ENCODE assay signal across 9 cellular contexts in the genomic region with DNA sequence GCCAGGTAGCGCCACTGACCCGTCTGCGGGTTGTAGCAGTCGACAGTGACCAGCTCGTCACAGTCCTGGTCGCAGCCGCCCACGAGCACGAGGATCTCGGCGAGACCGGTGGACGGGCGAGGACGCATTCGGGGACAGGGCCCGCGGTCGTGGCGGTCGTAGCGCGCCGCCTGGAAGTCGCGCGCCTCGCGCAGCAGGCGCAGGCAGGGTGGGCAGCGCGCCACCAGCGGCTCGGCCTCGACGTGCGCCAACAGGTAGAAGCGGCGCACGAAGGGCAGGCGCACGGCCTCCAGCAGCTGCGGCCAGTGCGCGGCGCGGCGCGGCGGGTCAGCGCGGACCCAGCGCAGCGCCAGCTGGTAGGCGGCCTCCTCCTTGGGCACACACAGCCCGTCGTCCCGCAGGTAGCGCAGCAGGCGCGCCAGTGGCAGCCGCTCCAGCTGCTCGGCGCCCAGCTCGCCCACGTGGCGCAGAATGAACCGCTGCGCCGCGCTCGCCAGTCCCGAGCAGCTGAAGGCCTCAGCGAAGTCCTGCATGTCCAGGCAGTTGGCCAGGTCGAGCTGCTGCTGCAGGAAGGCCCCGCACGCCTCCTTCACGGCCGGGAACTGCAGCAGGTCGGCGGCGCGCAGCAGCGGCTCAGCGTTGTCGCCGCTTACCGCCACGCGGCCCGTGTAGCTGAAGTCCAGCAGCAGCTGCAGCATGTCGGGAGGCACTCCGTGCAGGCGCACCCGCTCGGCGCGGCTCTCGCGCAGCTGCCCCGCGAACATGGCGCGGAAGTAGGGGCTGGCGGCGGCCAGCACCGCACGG. TPM values are rescaled to one million over a fixed set of nuclear protein-coding genes. Genes with fewer than 3 reads are reported as not detected.
A peak's percentile ranks its signal among the peaks of the same experiment; 100 is the strongest.
DNase-seq lines count a peak whose midpoint lies in the region; ATAC-seq and TF ChIP-seq lines count a peak whose summit lies in the region.
"Had no signal": no experiment of that assay in that cellular context is flagged by ENCODE, and none has a peak within 500 bp of the region (broad histone marks: within the 10 kb centered on the region; RNA-seq: fewer than 3 reads in every experiment).

No MANE protein-coding gene starts in this region.

- no peaks in the 10 kb centered on the region for H3K9me3 Mint-ChIP-seq in dendritic cell treated with granulocyte-macrophage colony-stimulating factor and Interleukin-4, amounts not matched to agents 40 ng/mL and 50 ng/mL, for 4 days

- H2AFZ ChIP-seq in SU-DHL-6 (ENCODE audit: low read depth, low read length, severe bottlenecking) = peak overlapping the region; percentile 93

- no peaks in the 10 kb centered on the region for H3K9me3 ChIP-seq in BE2C
- no peaks in the 10 kb centered on the region for H3K9me3 ChIP-seq in SU-DHL-6 (ENCODE audit: insufficient read depth, low read length)
- no peaks in the 10 kb centered on the region for H3K9me3 ChIP-seq in lower lobe of right lung

- peak overlapping the region; percentile 80 for H3K4me2 ChIP-seq in SU-DHL-6 (ENCODE audit: low read depth, low read length, poor library complexity, severe bottlenecking)

- H3K27me3 ChIP-seq in BE2C (no peaks in the 10 kb centered on the region), SU-DHL-6 (ENCODE audit: low read length) (no peaks in the 10 kb centered on the region), lower lobe of right lung (ENCODE audit: low read depth) (no peaks in the 10 kb centered on the region)

- H3K27me3 Mint-ChIP-seq in dendritic cell treated with granulocyte-macrophage colony-stimulating factor and Interleukin-4, amounts not matched to agents 40 ng/mL and 50 ng/mL, for 4 days = no peaks in the 10 kb centered on the region

- peak; percentile 38 for ATAC-seq in GM18907 (IDR thresholded peaks at IDR 0.05; ENCODE audit: unreplicated experiment)
- peak; percentile 28 for ATAC-seq in HG03175 (IDR thresholded peaks at IDR 0.05; ENCODE audit: unreplicated experiment)
- ATAC-seq in lower lobe of right lung = peak; percentile 45 to 58

- DNase-seq in BE2C (peak; percentile 21), lower lobe of right lung (peak; percentile 67), substantia nigra (lab: John Stamatoyannopoulos, UW) (peak in 24 of 49 donors; percentile 33 to 75 (median 56)), NCI-H2107 (lab: John Stamatoyannopoulos, UW) (no peak)

- H3K79me2 ChIP-seq in SU-DHL-6 (ENCODE audit: insufficient read depth, low read length) = no peaks in the 10 kb centered on the region

- peaks cover 49% of the 10 kb centered on the region for H3K36me3 Mint-ChIP-seq in dendritic cell treated with granulocyte-macrophage colony-stimulating factor and Interleukin-4, amounts not matched to agents 40 ng/mL and 50 ng/mL, for 4 days (ENCODE audit: low read depth)

- no peaks in the 10 kb centered on the region; the same call in 1 of the 2 replicates for H3K4me1 ChIP-seq in BE2C
- peaks cover 59% of the 10 kb centered on the region for H3K4me1 ChIP-seq in lower lobe of right lung

- peak overlapping the region; percentile 92 for H3K4me3 Mint-ChIP-seq in dendritic cell treated with granulocyte-macrophage colony-stimulating factor and Interleukin-4, amounts not matched to agents 40 ng/mL and 50 ng/mL, for 4 days

- intact Hi-C loops in dendritic cell treated with granulocyte-macrophage colony-stimulating factor and Interleukin-4, amounts not matched to agents 40 ng/mL and 50 ng/mL, for 4 days (cut with micrococcal nuclease) = loop anchor here (5.0 kb wide), 1 partner anchor 50 kb away; a partner anchor contains a TSS
- intact Hi-C loops in lower lobe of right lung (cut with DNase I) = no loop called here

- H3K9ac ChIP-seq in SU-DHL-6 (ENCODE audit: low read length) = peak overlapping the region; percentile 63

- H3K27ac ChIP-seq in SU-DHL-6 (ENCODE audit: low read depth, low read length) = no peak overlapping the region
- H3K27ac ChIP-seq in lower lobe of right lung = peak overlapping the region; percentile 100
- peak overlapping the region; percentile 98 for H3K27ac ChIP-seq in substantia nigra (ENCODE audit: low read depth, low read length, poor library complexity, severe bottlenecking)

- TF ChIP-seq CTCF in BE2C (IDR thresholded peaks at IDR 0.05; ENCODE audit: low read depth, low read length) (no peak), SU-DHL-6 (IDR thresholded peaks at IDR 0.05; ENCODE audit: insufficient read depth, low read length, poor library complexity, severe bottlenecking) (no peak), lower lobe of right lung (IDR thresholded peaks at IDR 0.05) (no peak)

- H3K9me2 ChIP-seq in SU-DHL-6 (replicated peaks; ENCODE audit: insufficient read depth, low read length) = no peaks in the 10 kb centered on the region

- peaks cover 10% of the 10 kb centered on the region; the same call in 1 of the 2 replicates for H3F3A ChIP-seq in SU-DHL-6 (ENCODE audit: insufficient read depth)

- peak overlapping the region; percentile 81 for H3K4me3 ChIP-seq in BE2C (ENCODE audit: low read depth, low read length)
- peak overlapping the region; percentile 56 for H3K4me3 ChIP-seq in SU-DHL-6 (ENCODE audit: insufficient read depth, low read length, poor library complexity, severe bottlenecking)
- peak overlapping the region; percentile 92 for H3K4me3 ChIP-seq in lower lobe of right lung

- H4K20me1 ChIP-seq in SU-DHL-6 (ENCODE audit: low read depth, low read length) = no peaks in the 10 kb centered on the region

- H3K27ac Mint-ChIP-seq in dendritic cell treated with granulocyte-macrophage colony-stimulating factor and Interleukin-4, amounts not matched to agents 40 ng/mL and 50 ng/mL, for 4 days = peak overlapping the region; percentile 98

- peaks cover 46% of the 10 kb centered on the region for H3K4me1 Mint-ChIP-seq in dendritic cell treated with granulocyte-macrophage colony-stimulating factor and Interleukin-4, amounts not matched to agents 40 ng/mL and 50 ng/mL, for 4 days (ENCODE audit: low read depth)

- H3K36me3 ChIP-seq in BE2C (peaks cover 5% of the 10 kb centered on the region), SU-DHL-6 (ENCODE audit: low read length) (no peaks in the 10 kb centered on the region), lower lobe of right lung (peaks cover 26% of the 10 kb centered on the region)

RNA-seq across cellular contexts. Expression of a gene that starts 0.6 kb away (rescaled TPM):
- 22.7 TPM for polyA plus RNA-seq in BE2C (2012; ENCODE audit: insufficient read depth, insufficient read length, low read depth)
- 22.6 TPM for total RNA-seq in lower lobe of right lung

RNA-seq across cellular contexts. Expression of a gene that starts 11.5 kb away (rescaled TPM):
- 5.9 TPM for polyA plus RNA-seq in BE2C (2012; ENCODE audit: insufficient read depth, insufficient read length, low read depth)
- total RNA-seq in lower lobe of right lung = 10.2 TPM

RNA-seq across cellular contexts. Expression of a gene that starts 22.3 kb away (rescaled TPM):
- polyA plus RNA-seq in BE2C (2012; ENCODE audit: insufficient read depth, insufficient read length, low read depth) = 54.3 TPM
- 36.5 TPM for total RNA-seq in lower lobe of right lung

RNA-seq across cellular contexts. Expression of a gene that starts 22.6 kb away (rescaled TPM):
- 34.0 TPM for polyA plus RNA-seq in BE2C (2012; ENCODE audit: insufficient read depth, insufficient read length, low read depth)
- 15.7 TPM for total RNA-seq in lower lobe of right lung

RNA-seq across cellular contexts. Expression of a gene that starts 47.0 kb away (rescaled TPM):
- not detected for polyA plus RNA-seq in BE2C (2012; ENCODE audit: insufficient read depth, insufficient read length, low read depth)
- total RNA-seq in lower lobe of right lung = 0.27 TPM
- total RNA-seq: HT1080 had no signal
